Comparison of ENCODE assay signal across 18 cellular contexts in the genomic region with DNA sequence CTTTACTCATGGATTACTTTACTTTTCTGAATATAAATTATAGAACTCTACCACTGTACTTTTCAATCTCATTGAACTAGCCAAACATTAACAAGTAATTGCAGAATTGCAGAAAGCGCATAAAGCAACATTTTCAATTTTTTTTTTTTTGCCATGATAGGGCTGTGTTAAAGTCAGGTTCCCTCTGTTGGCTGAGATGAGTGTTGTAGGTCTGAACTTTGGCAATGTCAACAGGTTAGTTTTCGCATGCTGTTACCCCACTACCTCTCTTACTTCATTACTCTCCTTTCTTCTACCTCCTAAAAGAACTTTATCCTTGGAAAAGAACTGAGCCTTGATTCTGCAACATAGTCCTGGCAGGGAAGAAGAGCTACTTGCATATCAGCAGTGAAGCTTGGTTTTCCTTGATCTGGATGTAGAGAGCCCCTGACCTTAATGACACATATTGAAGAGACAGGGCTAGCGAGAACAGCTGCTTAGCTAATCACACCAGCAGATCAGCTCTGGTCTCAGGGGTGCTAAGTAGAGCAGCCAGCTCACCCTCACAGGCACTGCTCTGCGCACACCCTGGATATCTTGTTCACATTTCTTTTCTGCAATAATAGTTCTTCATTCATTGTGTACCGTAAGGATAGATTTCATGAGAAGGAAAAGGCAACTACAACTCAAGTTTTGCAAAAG.
DNase-seq lines count a peak whose midpoint lies in the region; ATAC-seq and TF ChIP-seq lines count a peak whose summit lies in the region.
"Had no signal": no experiment of that assay in that cellular context is flagged by ENCODE, and none has a peak within 500 bp of the region (broad histone marks: within the 10 kb centered on the region; RNA-seq: fewer than 3 reads in every experiment).

No MANE protein-coding gene starts in this region.

- no peak overlapping the region for H3K27ac ChIP-seq in uterus
- H3K27ac ChIP-seq: C4-2B, RWPE1, SK-N-MC had no signal

- intact Hi-C loops in uterus (cut with DNase I; ENCODE audit: low total_unique reads): no loop called here

- no peak overlapping the region for H3K4me3 ChIP-seq in uterus
- H3K4me3 ChIP-seq: MG63, SK-N-MC had no signal

- H3K4me1 ChIP-seq in uterus: no peaks in the 10 kb centered on the region

- TF ChIP-seq CTCF in uterus (IDR thresholded peaks at IDR 0.05): no peak

- H3K9me3 ChIP-seq in uterus: no peaks in the 10 kb centered on the region
- H3K9me3 ChIP-seq: MG63 had no signal

- ATAC-seq in GM21423 (IDR thresholded peaks at IDR 0.05; ENCODE audit: unreplicated experiment) (no peak), GM19467 (IDR thresholded peaks at IDR 0.05; ENCODE audit: unreplicated experiment) (no peak), GM18858 (IDR thresholded peaks at IDR 0.05; ENCODE audit: unreplicated experiment) (no peak)

- TF ChIP-seq POLR2A in uterus (IDR thresholded peaks at IDR 0.05): no peak

- DNase-seq in NCI-H510A treated with DMSO at 0.1 percent for 48 hours (lab: John Stamatoyannopoulos, UW) (peak; percentile 17), NCI-H510A (lab: John Stamatoyannopoulos, UW) (no peak), NCI-H82 treated with DMSO at 0.1 percent for 48 hours (lab: John Stamatoyannopoulos, UW; ENCODE audit: unreplicated experiment) (peak; percentile 97), iPS-NIHi7 (ENCODE audit: extremely low spot score) (peak; percentile 27), uterus (no peak)
- DNase-seq: COR-L47; MG63; NCI-H1105; NCI-H1694 treated with DMSO at 0.1 percent for 48 hours; NCI-H2171; NK-92 treated with Interleukin-12 subunit alpha and Interleukin-12 subunit beta, amount 100 ng/mL, for 24 hours; OCI-M1 had no signal

- no peaks in the 10 kb centered on the region for H3K27me3 ChIP-seq in uterus
- H3K27me3 ChIP-seq: MG63 had no signal

- H3K36me3 ChIP-seq in uterus: no peaks in the 10 kb centered on the region
- H3K36me3 ChIP-seq: MG63 had no signal

Comparison
In these comparisons a context has a peak if more than half of its experiments do, and no peak if none do; other contexts are left out.
1. DNase-seq: peak in NCI-H510A treated with DMSO at 0.1 percent for 48 hours (single experiment), NCI-H82 treated with DMSO at 0.1 percent for 48 hours (single experiment) and iPS-NIHi7 (single experiment); none in NCI-H510A (single experiment) and uterus (0 of 2).